9 cellular contexts compared by ENCODE assay signal in genomic region chr2:23617167-23617787, GRCh38.
DNase-seq lines count a peak whose midpoint lies in the region; ATAC-seq and TF ChIP-seq lines count a peak whose summit lies in the region.
"Had no signal": no experiment of that assay in that cellular context is flagged by ENCODE, and none has a peak within 500 bp of the region (broad histone marks: within the 10 kb centered on the region; RNA-seq: fewer than 3 reads in every experiment).

No MANE protein-coding gene starts in this region.

- DNase-seq in NCI-H2227 treated with DMSO at 0.1 percent for 48 hours (lab: John Stamatoyannopoulos, UW) (peak; percentile 70), epidermal melanocyte (ENCODE audit: insufficient read length, low spot score) (peak; percentile 43), mucosa of descending colon (no peak), tibial artery (peak; percentile 73 to 86), immature natural killer cell (no peak), erythroblast (lab: John Stamatoyannopoulos, UW) (no peak)
- no peak for DNase-seq in stimulated activated CD8-positive, alpha-beta memory T cell treated with anti-CD3 and anti-CD28 coated beads, Interleukin-4, amount 100 ng/mL, for 48 hours
- DNase-seq: activated effector memory CD4-positive, alpha-beta T cell treated with anti-CD3 and anti-CD28 coated beads, Interleukin-2, amount 50 U/mL, for 16 hours had no signal

- no peaks in the 10 kb centered on the region for H3K27me3 ChIP-seq in tibial artery

- peaks cover 0 to 6% (median 2%) of the 10 kb centered on the region in 3 donors for H3K27me3 Mint-ChIP-seq in immature natural killer cell (ENCODE audit: low read depth in 3 of 3)

- no peak overlapping the region for H3K27ac Mint-ChIP-seq in immature natural killer cell

- TF ChIP-seq POLR2A in erythroblast (IDR thresholded peaks at IDR 0.05; ENCODE audit: low read length): no peak

- H3K9me3 ChIP-seq in mucosa of descending colon: no peaks in the 10 kb centered on the region
- H3K9me3 ChIP-seq in tibial artery: no peaks in the 10 kb centered on the region

- H3K27ac ChIP-seq in tibial artery: peak overlapping the region; percentile 86 to 88

- H3K4me3 Mint-ChIP-seq in immature natural killer cell: no peak overlapping the region

- H3K36me3 ChIP-seq in mucosa of descending colon (ENCODE audit: low read depth) (no peaks in the 10 kb centered on the region), tibial artery (no peaks in the 10 kb centered on the region)

- ATAC-seq in mucosa of descending colon (peak; percentile 52), HG03135 (IDR thresholded peaks at IDR 0.05; ENCODE audit: unreplicated experiment) (no peak)

- H3K4me1 ChIP-seq in mucosa of descending colon (ENCODE audit: low read depth): peaks cover 3% of the 10 kb centered on the region
- peaks cover 0 to 63% (median 50%) of the 10 kb centered on the region in 4 donors for H3K4me1 ChIP-seq in tibial artery

- intact Hi-C loops in mucosa of descending colon (cut with DNase I, micrococcal nuclease): no loop called here
- intact Hi-C loops in tibial artery (cut with DNase I; ENCODE audit: low total_unique reads): no loop called here

- H3K36me3 Mint-ChIP-seq in immature natural killer cell: no peaks in the 10 kb centered on the region

- H3K9me3 Mint-ChIP-seq in immature natural killer cell: no peaks in the 10 kb centered on the region

- H3K4me1 Mint-ChIP-seq in immature natural killer cell: peaks cover 10 to 16% of the 10 kb centered on the region in 2 donors

- no peak overlapping the region for H3K4me3 ChIP-seq in mucosa of descending colon
- peak overlapping the region; percentile 28 to 35 for H3K4me3 ChIP-seq in tibial artery

- TF ChIP-seq CTCF in mucosa of descending colon (IDR thresholded peaks at IDR 0.05) (no peak), tibial artery (IDR thresholded peaks at IDR 0.05) (peak; percentile 63 to 67)

Comparison
In these comparisons a context has a peak if more than half of its experiments do, and no peak if none do; other contexts are left out.
1. DNase-seq: peak in NCI-H2227 treated with DMSO at 0.1 percent for 48 hours (single experiment), epidermal melanocyte (single experiment) and tibial artery (2 of 2); none in mucosa of descending colon (0 of 3), immature natural killer cell (0 of 3), erythroblast (0 of 2) and stimulated activated CD8-positive, alpha-beta memory T cell treated with anti-CD3 and anti-CD28 coated beads, Interleukin-4, amount 100 ng/mL, for 48 hours (single experiment).